In genomic region chr4:6747690-6748068, GRCh38 we compare ENCODE assay signal across 16 cellular contexts. TPM values are rescaled to one million over a fixed set of nuclear protein-coding genes. Genes with fewer than 3 reads are reported as not detected.
A peak's percentile ranks its signal among the peaks of the same experiment; 100 is the strongest.
DNase-seq lines count a peak whose midpoint lies in the region; ATAC-seq and TF ChIP-seq lines count a peak whose summit lies in the region.
"Had no signal": no experiment of that assay in that cellular context is flagged by ENCODE, and none has a peak within 500 bp of the region (broad histone marks: within the 10 kb centered on the region; RNA-seq: fewer than 3 reads in every experiment).

No MANE protein-coding gene starts in this region.

- no peak overlapping the region for H3K27ac Mint-ChIP-seq in CD14-positive monocyte
- H3K27ac Mint-ChIP-seq: IgD-negative memory B cell had no signal

- no peaks in the 10 kb centered on the region for H3K36me3 Mint-ChIP-seq in CD14-positive monocyte
- H3K36me3 Mint-ChIP-seq: IgD-negative memory B cell; naive thymus-derived CD8-positive, alpha-beta T cell had no signal

- H3K4me3 Mint-ChIP-seq in CD14-positive monocyte = no peak overlapping the region
- H3K4me3 Mint-ChIP-seq: naive thymus-derived CD8-positive, alpha-beta T cell had no signal

- peak; percentile 19 for ATAC-seq in Right ventricle myocardium inferior
- ATAC-seq: naive thymus-derived CD8-positive, alpha-beta T cell had no signal

- H3K36me3 ChIP-seq in mucosa of stomach (ENCODE audit: control insufficient read depth, insufficient read depth, low read length) = no peaks in the 10 kb centered on the region

- no peaks in the 10 kb centered on the region for H3K9me3 ChIP-seq in mucosa of stomach (ENCODE audit: control insufficient read depth, low read length)
- H3K9me3 ChIP-seq: Caco-2 had no signal

- peaks cover 68% of the 10 kb centered on the region for H3K4me1 ChIP-seq in mucosa of stomach (ENCODE audit: control insufficient read depth, insufficient read depth, low read length)

- H3K9me3 Mint-ChIP-seq in CD14-positive monocyte = peaks cover 0 to 2% (median 0%) of the 10 kb centered on the region in 7 donors
- H3K9me3 Mint-ChIP-seq: IgD-negative memory B cell; naive thymus-derived CD8-positive, alpha-beta T cell had no signal

- H3K9ac ChIP-seq in mucosa of stomach (ENCODE audit: low read length) = peak overlapping the region; percentile 37

- TF ChIP-seq CTCF in fibroblast of the aortic adventitia (IDR thresholded peaks at IDR 0.05; ENCODE audit: insufficient read depth, low read length) (no peak), CD14-positive monocyte (IDR thresholded peaks at IDR 0.05) (no peak)

- no peak for DNase-seq in Right ventricle myocardium inferior (ENCODE audit: missing footprints)
- no peak for DNase-seq in cardiac septum (ENCODE audit: low spot score)
- DNase-seq in fibroblast of the aortic adventitia (ENCODE audit: low read depth) = peak; percentile 17
- DNase-seq in CD14-positive monocyte (ENCODE audit: low spot score) = no peak
- DNase-seq in GM03348 (ENCODE audit: low spot score) = no peak
- DNase-seq in NCI-H2107 treated with DMSO at 0.1 percent for 48 hours (lab: John Stamatoyannopoulos, UW; ENCODE audit: unreplicated experiment) = no peak
- no peak for DNase-seq in foreskin melanocyte
- DNase-seq: ACHN; activated CD8-positive, alpha-beta memory T cell treated with anti-CD3 and anti-CD28 coated beads for 24 hours; activated gamma-delta T cell; Caco-2; naive thymus-derived CD8-positive, alpha-beta T cell; NCI-H526; stimulated activated CD4-positive, alpha-beta T cell treated with anti-CD3 and anti-CD28 coated beads, Interleukin-4, amount 100 ng/mL, for 1 hour had no signal

- no peak overlapping the region for H3K4me3 ChIP-seq in fibroblast of the aortic adventitia (ENCODE audit: low read depth, low read length)
- no peak overlapping the region for H3K4me3 ChIP-seq in mucosa of stomach (ENCODE audit: low read length)

- intact Hi-C loops in Right ventricle myocardium inferior (cut with DNase I) (no loop called here), cardiac septum (cut with DNase I) (no loop called here), CD14-positive monocyte (cut with micrococcal nuclease) (no loop called here)

- H3K4me1 Mint-ChIP-seq in CD14-positive monocyte = peaks cover 16% of the 10 kb centered on the region

- H3K27me3 ChIP-seq in mucosa of stomach (ENCODE audit: control insufficient read depth, insufficient read depth, low read length) = no peaks in the 10 kb centered on the region

- peaks cover 5 to 10% (median 5%) of the 10 kb centered on the region in 3 donors for H3K27me3 Mint-ChIP-seq in CD14-positive monocyte (ENCODE audit: low read depth in 3 of 3)

RNA-seq across cellular contexts. Expression of gene BLOC1S4, which starts 31.7 kb away (rescaled TPM):
- total RNA-seq in Right ventricle myocardium inferior (6.0 TPM), cardiac septum (7.5 TPM), fibroblast of the aortic adventitia (ENCODE audit: low replicate concordance) (5.4 and 7.0 TPM in 2 replicates)
- 10 to 100 TPM; 20.1 to 30.9 TPM for polyA plus RNA-seq in CD14-positive monocyte

RNA-seq across cellular contexts. Expression of gene KIAA0232, which starts 34.8 kb away (rescaled TPM):
- total RNA-seq in Right ventricle myocardium inferior (72.1 TPM), cardiac septum (73.0 TPM), fibroblast of the aortic adventitia (ENCODE audit: low replicate concordance) (18.1 and 28.7 TPM in 2 replicates)
- 10 to 100 TPM; 20.6 to 27.3 TPM for polyA plus RNA-seq in CD14-positive monocyte

RNA-seq across cellular contexts. Expression of gene MRFAP1L1, which starts 38.0 kb away (rescaled TPM):
- 41.7 TPM for total RNA-seq in Right ventricle myocardium inferior
- 48.6 TPM for total RNA-seq in cardiac septum
- total RNA-seq in fibroblast of the aortic adventitia (ENCODE audit: low replicate concordance) = 48.8 and 342 TPM in 2 replicates
- 10 to 100 TPM; 13.8 to 19.1 TPM for polyA plus RNA-seq in CD14-positive monocyte

RNA-seq across cellular contexts. Expression of gene S100P, which starts 54.0 kb away (rescaled TPM):
- total RNA-seq in Right ventricle myocardium inferior (not detected), cardiac septum (2.8 TPM), fibroblast of the aortic adventitia (ENCODE audit: low replicate concordance) (not detected in 2 replicates)
- polyA plus RNA-seq in CD14-positive monocyte = 10 to 100 TPM; 29.3 to 71.2 TPM
- polyA plus RNA-seq: IgD-negative memory B cell had no signal
